ENCODE assay signal across 8 cellular contexts in genomic region chr7:117873056-117873932, GRCh38. TPM values are rescaled to one million over a fixed set of nuclear protein-coding genes. Genes with fewer than 3 reads are reported as not detected.
DNase-seq lines count a peak whose midpoint lies in the region; ATAC-seq and TF ChIP-seq lines count a peak whose summit lies in the region.

TSS of gene CTTNBP2 (minus strand) at chr7:117873441. CDS start at chr7:117873415, 26 bp downstream.

- peak; percentile 1 for DNase-seq in stimulated activated CD4-positive, alpha-beta T cell treated with anti-CD3 and anti-CD28 coated beads, Interleukin-1b, Interleukin-23, amount 100 ng/mL, for 48 hours
- no peak for DNase-seq in stimulated activated CD4-positive, alpha-beta T cell treated with anti-CD3 and anti-CD28 coated beads, Interleukin-4, amount 100 ng/mL, for 24 hours
- DNase-seq in NCI-H345 (lab: John Stamatoyannopoulos, UW) (peak; percentile 52), mammary epithelial cell (peak; percentile 30), iPS-NIHi7 (ENCODE audit: extremely low spot score) (peak; percentile 75), skeletal muscle cell (ENCODE audit: low read depth) (peak; percentile 7)

- in situ Hi-C loops in mammary epithelial cell (cut with MboI; ENCODE audit: low sequenced_read_pairs in 2 of 2), result loop anchor here in 1 of 2 donors (25.0 kb wide), 1 partner anchor 239 kb away; no protein-coding TSS in a partner anchor

- 6% methylated on average over 13 of the region's 113 CpGs for WGBS in mammary epithelial cell (ENCODE audit: low coverage, missing lambda C conversion rate)

- H2AFZ ChIP-seq in mammary epithelial cell (ENCODE audit: low read depth, low read length), result peak within 1 kb of the TSS; percentile 98

- H4K20me1 ChIP-seq in mammary epithelial cell (ENCODE audit: insufficient read depth, low read length), result no peaks in the 10 kb centered on the region

- intact Hi-C loops in mammary epithelial cell (cut with micrococcal nuclease), result loop anchor here (5.0 to 10.0 kb wide), 2 partner anchors 98 to 224 kb away; no protein-coding TSS in a partner anchor

- H3K36me3 ChIP-seq in mammary epithelial cell (ENCODE audit: insufficient read depth, low read length), result no peaks in the 10 kb centered on the region

- H3K9me3 ChIP-seq in mammary epithelial cell (replicated peaks; ENCODE audit: insufficient read depth, low read length), result no peaks in the 10 kb centered on the region

- peak within 1 kb of the TSS; percentile 97 for H3K4me2 ChIP-seq in mammary epithelial cell (ENCODE audit: insufficient read depth, low read depth, low read length)

- no peak within 1 kb of the TSS for H3K27ac ChIP-seq in mammary epithelial cell (ENCODE audit: insufficient read depth, low read depth, low read length)

- dilution Hi-C loops in mammary epithelial cell (cut with HindIII; ENCODE audit: low sequenced_read_pairs), result loop anchor here (5.0 kb wide), 1 partner anchor 104 kb away; no protein-coding TSS in a partner anchor

- H3K79me2 ChIP-seq in mammary epithelial cell (ENCODE audit: insufficient read depth, low read length), result no peaks in the 10 kb centered on the region

- H3K27me3 ChIP-seq in mammary epithelial cell (ENCODE audit: insufficient read depth, low read length), result no peaks in the 10 kb centered on the region

- BruUV-seq in mammary epithelial cell (replicated peaks; lab: Mats Ljungman, UMichigan), result no TSS peak

- CTCF ChIA-PET in mammary epithelial cell (lab: Charles Lee; ENCODE audit: low non-redundant PET), result interaction anchor here (0.7 kb wide), 1 partner anchor 226 kb away, joined by 3 read pairs; no protein-coding TSS in a partner anchor

- peak in 1 of 2 donors; percentile 8 for TF ChIP-seq CTCF in mammary epithelial cell (conservative IDR thresholded peaks at IDR 0.05 in 1 of 2, IDR thresholded peaks at IDR 0.05 in 1 of 2; ENCODE audit: extremely low read depth in 1 of 2, insufficient read depth in 1 of 2, low read depth in 1 of 2, low read length in 2 of 2)

- ATAC-seq in GM18519 (IDR thresholded peaks at IDR 0.05; ENCODE audit: low FRiP score, unreplicated experiment) (no peak), GM19023 (IDR thresholded peaks at IDR 0.05; ENCODE audit: unreplicated experiment) (no peak)

- H3K4me3 ChIP-seq in mammary epithelial cell (replicated peaks in 1 of 3; ENCODE audit: insufficient read depth in 1 of 3, low read depth in 2 of 3, low read length in 3 of 3) (peak within 1 kb of the TSS; percentile 46 to 62 (median 62)), skeletal muscle cell (ENCODE audit: low read depth, low read length) (peak within 1 kb of the TSS; percentile 51)

- H3K4me1 ChIP-seq in mammary epithelial cell (ENCODE audit: insufficient read depth, low read length), result peaks cover 10% of the 10 kb centered on the region

- H3K9ac ChIP-seq in mammary epithelial cell (ENCODE audit: insufficient read depth, low read length), result peak within 1 kb of the TSS; percentile 28

RNA-seq across cellular contexts. Expression of gene CTTNBP2, which starts in this region (rescaled TPM):
- total RNA-seq in mammary epithelial cell, result 1 to 10 TPM in 1 of 2 donors, under 1 TPM in 1; 0.16 to 8.0 TPM
- polyA plus RNA-seq in mammary epithelial cell, result 1.1 TPM
- 27.8 TPM for polyA minus RNA-seq in mammary epithelial cell
